Comparison of ENCODE assay signal across 14 cellular contexts in genomic region chr16:1180772-1181714, GRCh38. TPM values are rescaled to one million over a fixed set of nuclear protein-coding genes. Genes with fewer than 3 reads are reported as not detected.
DNase-seq lines count a peak whose midpoint lies in the region; ATAC-seq and TF ChIP-seq lines count a peak whose summit lies in the region.
"Had no signal": no experiment of that assay in that cellular context is flagged by ENCODE, and none has a peak within 500 bp of the region (broad histone marks: within the 10 kb centered on the region; RNA-seq: fewer than 3 reads in every experiment).

No MANE protein-coding gene starts in this region.

- no peak overlapping the region for H3K4me3 ChIP-seq in HEK293 (ENCODE audit: low read depth, low read length)
- H3K4me3 ChIP-seq in stomach = no peak overlapping the region

- CTCF ChIA-PET in HEK293 (lab: Yijun Ruan, JAX) = interaction anchor here (0.5 to 1.9 kb wide), 11 partner anchors 13 to 124 kb away, joined by 3 to 11 read pairs (median 4); no protein-coding TSS in a partner anchor

- H3K27ac Mint-ChIP-seq in activated CD4-positive, alpha-beta T cell treated with anti-CD3 and anti-CD28 coated beads, Interleukin-2, amount 10 ng/mL, durations not matched to agents 24 days and 14 days = no peak overlapping the region
- H3K27ac Mint-ChIP-seq: activated CD4-positive, alpha-beta memory T cell treated with anti-CD3 and anti-CD28 coated beads, Interleukin-2, amount 10 ng/mL, durations not matched to agents 7 days and 5 days; activated naive CD8-positive, alpha-beta T cell treated with anti-CD3 and anti-CD28 coated beads, Interleukin-2, amount 10 ng/mL, durations not matched to agents 7 days and 5 days had no signal

- POLR2A ChIA-PET in HEK293 (lab: Yijun Ruan, JAX) = no interaction called here

- H3K27me3 ChIP-seq in stomach = peaks cover 0 to 43% (median 0%) of the 10 kb centered on the region in 3 donors

- H3K9me3 Mint-ChIP-seq in activated CD4-positive, alpha-beta T cell treated with anti-CD3 and anti-CD28 coated beads, Interleukin-2, amount 10 ng/mL, durations not matched to agents 24 days and 14 days = no peaks in the 10 kb centered on the region
- H3K9me3 Mint-ChIP-seq: activated CD4-positive, alpha-beta memory T cell treated with anti-CD3 and anti-CD28 coated beads, Interleukin-2, amount 10 ng/mL, durations not matched to agents 7 days and 5 days; activated naive CD8-positive, alpha-beta T cell treated with anti-CD3 and anti-CD28 coated beads, Interleukin-2, amount 10 ng/mL, durations not matched to agents 7 days and 5 days had no signal

- no peaks in the 10 kb centered on the region for H3K36me3 Mint-ChIP-seq in activated CD4-positive, alpha-beta T cell treated with anti-CD3 and anti-CD28 coated beads, Interleukin-2, amount 10 ng/mL, durations not matched to agents 24 days and 14 days (ENCODE audit: low read depth)
- H3K36me3 Mint-ChIP-seq: activated naive CD8-positive, alpha-beta T cell treated with anti-CD3 and anti-CD28 coated beads, Interleukin-2, amount 10 ng/mL, durations not matched to agents 7 days and 5 days had no signal

- no peak overlapping the region for H3K4me3 Mint-ChIP-seq in activated CD4-positive, alpha-beta T cell treated with anti-CD3 and anti-CD28 coated beads, Interleukin-2, amount 10 ng/mL, durations not matched to agents 24 days and 14 days
- H3K4me3 Mint-ChIP-seq: activated CD4-positive, alpha-beta memory T cell treated with anti-CD3 and anti-CD28 coated beads, Interleukin-2, amount 10 ng/mL, durations not matched to agents 7 days and 5 days; activated naive CD8-positive, alpha-beta T cell treated with anti-CD3 and anti-CD28 coated beads, Interleukin-2, amount 10 ng/mL, durations not matched to agents 7 days and 5 days had no signal

- H3K27ac ChIP-seq in HEK293 (ENCODE audit: extremely low read depth, low read depth, low read length) = no peak overlapping the region
- peak overlapping the region; percentile 26 for H3K27ac ChIP-seq in caudate nucleus (ENCODE audit: low read depth, low read length)
- H3K27ac ChIP-seq in stomach = peak overlapping the region in 4 of 5 donors; percentile 73 to 85 (median 78)
- H3K27ac ChIP-seq: epithelial cell of prostate had no signal

- intact Hi-C loops in left colon (cut with DNase I, micrococcal nuclease) = no loop called here
- intact Hi-C loops in stomach (cut with DNase I; ENCODE audit: low total_unique reads) = no loop called here
- intact Hi-C loops in activated CD4-positive, alpha-beta T cell treated with anti-CD3 and anti-CD28 coated beads, Interleukin-2, amount 10 ng/mL, durations not matched to agents 24 days and 14 days (cut with micrococcal nuclease) = no loop called here

- H3K36me3 ChIP-seq in HEK293 (ENCODE audit: control insufficient read depth in 2 of 2, insufficient read depth in 1 of 2, low read length in 2 of 2) = no peaks in the 10 kb centered on the region
- no peaks in the 10 kb centered on the region for H3K36me3 ChIP-seq in stomach

- TF ChIP-seq EP300 in stomach (IDR thresholded peaks at IDR 0.05) = no peak

- TF ChIP-seq POLR2A in stomach (IDR thresholded peaks at IDR 0.05) = no peak

- no peaks in the 10 kb centered on the region for H3K27me3 Mint-ChIP-seq in activated CD4-positive, alpha-beta T cell treated with anti-CD3 and anti-CD28 coated beads, Interleukin-2, amount 10 ng/mL, durations not matched to agents 24 days and 14 days
- H3K27me3 Mint-ChIP-seq: activated CD4-positive, alpha-beta memory T cell treated with anti-CD3 and anti-CD28 coated beads, Interleukin-2, amount 10 ng/mL, durations not matched to agents 7 days and 5 days; activated naive CD8-positive, alpha-beta T cell treated with anti-CD3 and anti-CD28 coated beads, Interleukin-2, amount 10 ng/mL, durations not matched to agents 7 days and 5 days had no signal

- ATAC-seq in left colon (peak; percentile 9), GM21737 (IDR thresholded peaks at IDR 0.05; ENCODE audit: unreplicated experiment) (no peak)

- peak; percentile 51; the same call in 1 of the 2 replicates for TF ChIP-seq CTCF in HEK293 (tag by site-specific recombination; IDR thresholded peaks at IDR 0.05)
- TF ChIP-seq CTCF in stomach (IDR thresholded peaks at IDR 0.05) = no peak

- no peaks in the 10 kb centered on the region for H3K4me1 Mint-ChIP-seq in activated CD4-positive, alpha-beta T cell treated with anti-CD3 and anti-CD28 coated beads, Interleukin-2, amount 10 ng/mL, durations not matched to agents 24 days and 14 days
- H3K4me1 Mint-ChIP-seq: activated CD4-positive, alpha-beta memory T cell treated with anti-CD3 and anti-CD28 coated beads, Interleukin-2, amount 10 ng/mL, durations not matched to agents 7 days and 5 days; activated naive CD8-positive, alpha-beta T cell treated with anti-CD3 and anti-CD28 coated beads, Interleukin-2, amount 10 ng/mL, durations not matched to agents 7 days and 5 days had no signal

- 29 to 54% (median 48%) methylated on average over 14 to 45 of the region's 45 CpGs for WGBS in stomach, 5 donors

- H3K9me3 ChIP-seq in HEK293 (ENCODE audit: control insufficient read depth, insufficient read depth, low read depth, low read length) = no peaks in the 10 kb centered on the region
- H3K9me3 ChIP-seq in stomach = no peaks in the 10 kb centered on the region

- DNase-seq in caudate nucleus (lab: John Stamatoyannopoulos, UW) (no peak), left colon (no peak), stomach (no peak), Ammon's horn (ENCODE audit: low spot score) (no peak), C1 segment of cervical spinal cord (lab: John Stamatoyannopoulos, UW) (no peak)
- DNase-seq in activated CD4-positive, alpha-beta T cell treated with anti-CD3 and anti-CD28 coated beads, Interleukin-2, amount 10 ng/mL, durations not matched to agents 24 days and 14 days = no peak
- DNase-seq: activated CD4-positive, alpha-beta memory T cell treated with anti-CD3 and anti-CD28 coated beads, Interleukin-2, amount 10 ng/mL, durations not matched to agents 7 days and 5 days; activated naive CD8-positive, alpha-beta T cell treated with anti-CD3 and anti-CD28 coated beads, Interleukin-2, amount 10 ng/mL, durations not matched to agents 7 days and 5 days; Karpas-422; NCI-H510A treated with DMSO at 0.1 percent for 48 hours had no signal

- H3K4me1 ChIP-seq in HEK293 (ENCODE audit: control insufficient read depth, insufficient read depth, low read length) (peaks cover 3% of the 10 kb centered on the region; the same call in 1 of the 2 replicates), stomach (peaks cover 30 to 61% (median 42%) of the 10 kb centered on the region in 4 donors)

TF ChIP-seq in HEK293, 187 proteins besides CTCF, POLR2A, EP300 and RAD21 (continues in another document):
- TF ChIP-seq SALL2 (tag by site-specific recombination; IDR thresholded peaks at IDR 0.05; ENCODE audit: borderline replicate concordance) (no peak), ZSCAN23 (tag by site-specific recombination; IDR thresholded peaks at IDR 0.05) (no peak), PRDM4 (tag by site-specific recombination; IDR thresholded peaks at IDR 0.05) (no peak), ZNF292 (tag by site-specific recombination; IDR thresholded peaks at IDR 0.05; ENCODE audit: borderline replicate concordance, low read depth) (no peak), KLF7 (tag by site-specific recombination; IDR thresholded peaks at IDR 0.05; ENCODE audit: borderline replicate concordance) (no peak), ZNF585B (tag by site-specific recombination; IDR thresholded peaks at IDR 0.05) (no peak), ZNF654 (tag by site-specific recombination; IDR thresholded peaks at IDR 0.05; ENCODE audit: low read depth) (peak; percentile 12; the same call in 1 of the 2 replicates), TRIM28 (IDR thresholded peaks at IDR 0.05; ENCODE audit: borderline replicate concordance, low read length) (no peak)

RNA-seq across cellular contexts. Expression of gene CACNA1H, which starts 28.1 kb away (rescaled TPM):
- total RNA-seq in left colon (10 to 100 TPM in 1 of 2 donors, 1 to 10 TPM in 1; 3.8 to 15.6 TPM), stomach (10 to 100 TPM; 15.8 to 49.6 (median 33.3) TPM)
- polyA plus RNA-seq in stomach = 10 to 100 TPM in 1 of 3 donors, 1 to 10 TPM in 2; 1.5 to 14.5 (median 4.2) TPM
- 0.05 and 0.07 TPM in 2 replicates for total RNA-seq in activated CD4-positive, alpha-beta T cell treated with anti-CD3 and anti-CD28 coated beads, Interleukin-2, amount 10 ng/mL, durations not matched to agents 24 days and 14 days

RNA-seq across cellular contexts. Expression of gene TPSG1, which starts 44.0 kb away (rescaled TPM):
- total RNA-seq in left colon = 100 to 1,000 TPM in 1 of 2 donors, 10 to 100 TPM in 1; 60.7 to 124 TPM
- 10 to 100 TPM in 1 of 5 donors, not detected in 4; 22.9 TPM for total RNA-seq in stomach
- polyA plus RNA-seq in stomach = 1 to 10 TPM in 1 of 3 donors, under 1 TPM in 1, not detected in 1; 0.10 to 1.2 TPM
- not detected in 2 replicates for total RNA-seq in activated CD4-positive, alpha-beta T cell treated with anti-CD3 and anti-CD28 coated beads, Interleukin-2, amount 10 ng/mL, durations not matched to agents 24 days and 14 days
- total RNA-seq: activated CD4-positive, alpha-beta memory T cell treated with anti-CD3 and anti-CD28 coated beads, Interleukin-2, amount 10 ng/mL, durations not matched to agents 7 days and 5 days; activated naive CD8-positive, alpha-beta T cell treated with anti-CD3 and anti-CD28 coated beads, Interleukin-2, amount 10 ng/mL, durations not matched to agents 7 days and 5 days; pulmonary artery endothelial cell had no signal

RNA-seq across cellular contexts. Expression of gene TPSB2, which starts 48.9 kb away (rescaled TPM):
- total RNA-seq in left colon (10 to 100 TPM in 1 of 2 donors, 1 to 10 TPM in 1; 6.4 to 18.6 TPM), stomach (100 to 1,000 TPM in 2 of 5 donors, 10 to 100 TPM in 1, 1 to 10 TPM in 1, not detected in 1; 1.8 to 158 (median 70.5) TPM)
- 100 to 1,000 TPM in 1 of 3 donors, 10 to 100 TPM in 2; 19.0 to 164 (median 47.9) TPM for polyA plus RNA-seq in stomach
- not detected in 2 replicates for total RNA-seq in activated CD4-positive, alpha-beta T cell treated with anti-CD3 and anti-CD28 coated beads, Interleukin-2, amount 10 ng/mL, durations not matched to agents 24 days and 14 days
- total RNA-seq: activated CD4-positive, alpha-beta memory T cell treated with anti-CD3 and anti-CD28 coated beads, Interleukin-2, amount 10 ng/mL, durations not matched to agents 7 days and 5 days; activated naive CD8-positive, alpha-beta T cell treated with anti-CD3 and anti-CD28 coated beads, Interleukin-2, amount 10 ng/mL, durations not matched to agents 7 days and 5 days; pulmonary artery endothelial cell had no signal

RNA-seq across cellular contexts. Expression of gene TPSAB1, which starts 59.5 kb away (rescaled TPM):
- total RNA-seq in left colon (10 to 100 TPM in 1 of 2 donors, 1 to 10 TPM in 1; 5.7 to 49.9 TPM), stomach (100 to 1,000 TPM in 3 of 5 donors, 10 to 100 TPM in 2; 15.4 to 202 (median 110) TPM)
- 100 to 1,000 TPM in 1 of 3 donors, 10 to 100 TPM in 2; 16.9 to 115 (median 32.1) TPM for polyA plus RNA-seq in stomach
- not detected in 2 replicates for total RNA-seq in activated CD4-positive, alpha-beta T cell treated with anti-CD3 and anti-CD28 coated beads, Interleukin-2, amount 10 ng/mL, durations not matched to agents 24 days and 14 days
- total RNA-seq: activated CD4-positive, alpha-beta memory T cell treated with anti-CD3 and anti-CD28 coated beads, Interleukin-2, amount 10 ng/mL, durations not matched to agents 7 days and 5 days; activated naive CD8-positive, alpha-beta T cell treated with anti-CD3 and anti-CD28 coated beads, Interleukin-2, amount 10 ng/mL, durations not matched to agents 7 days and 5 days; pulmonary artery endothelial cell had no signal
